In the genomic region with DNA sequence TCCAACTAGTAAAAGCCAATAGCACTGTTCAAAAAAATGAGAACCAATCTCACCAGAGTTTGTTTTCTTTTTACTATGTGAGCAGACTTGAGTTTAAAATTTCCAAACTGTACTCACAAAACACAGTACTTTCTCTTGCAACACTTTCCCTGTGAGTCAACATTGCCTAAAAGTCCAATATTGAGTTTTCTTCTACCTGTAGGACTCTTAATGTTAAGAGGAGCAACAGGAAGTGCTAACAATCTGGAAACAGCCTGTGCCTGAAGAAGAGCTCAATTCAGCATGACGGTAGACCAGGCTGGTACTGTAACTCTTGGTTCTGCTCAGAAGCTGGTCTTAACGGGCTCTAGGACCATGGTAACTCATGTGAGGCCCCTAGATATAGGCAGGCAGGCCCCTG, we compare ENCODE assay signal across 14 cellular contexts.
A peak's percentile ranks its signal among the peaks of the same experiment; 100 is the strongest.
DNase-seq lines count a peak whose midpoint lies in the region; ATAC-seq, FAIRE-seq and TF ChIP-seq lines count a peak whose summit lies in the region.
"Had no signal": no experiment of that assay in that cellular context is flagged by ENCODE, and none has a peak within 500 bp of the region (broad histone marks: within the 10 kb centered on the region; RNA-seq: fewer than 3 reads in every experiment).

No MANE protein-coding gene starts in this region.

- intact Hi-C loops in HepG2 (cut with micrococcal nuclease; ENCODE audit: unreplicated experiment) (loop anchor here (5.0 kb wide), 1 partner anchor 46 kb away; no protein-coding TSS in a partner anchor), thyroid gland (cut with DNase I) (loop anchor here (10.0 kb wide), 1 partner anchor 58 kb away; no protein-coding TSS in a partner anchor)

- FAIRE-seq in HepG2 (lab: Jason Lieb, UNC) = peak; percentile 73
- FAIRE-seq: GM12892 had no signal

- no peak overlapping the region for H3K4me3 Mint-ChIP-seq in activated naive CD4-positive, alpha-beta T cell treated with anti-CD3 and anti-CD28 coated beads, Interleukin-2, amount 10 ng/mL, durations not matched to agents 7 days and 5 days

- peaks cover 58% of the 10 kb centered on the region for H3K4me1 Mint-ChIP-seq in activated naive CD4-positive, alpha-beta T cell treated with anti-CD3 and anti-CD28 coated beads, Interleukin-2, amount 10 ng/mL, durations not matched to agents 7 days and 5 days

- H3K79me2 ChIP-seq in HepG2 (ENCODE audit: insufficient read depth, low read length) = peaks cover 48% of the 10 kb centered on the region

- H2AFZ ChIP-seq in HepG2 (ENCODE audit: low read length) = no peak overlapping the region

- H3K27me3 Mint-ChIP-seq in activated naive CD4-positive, alpha-beta T cell treated with anti-CD3 and anti-CD28 coated beads, Interleukin-2, amount 10 ng/mL, durations not matched to agents 7 days and 5 days = no peaks in the 10 kb centered on the region

- H3K27ac Mint-ChIP-seq in activated naive CD4-positive, alpha-beta T cell treated with anti-CD3 and anti-CD28 coated beads, Interleukin-2, amount 10 ng/mL, durations not matched to agents 7 days and 5 days = peak overlapping the region; percentile 33

- peaks cover 8% of the 10 kb centered on the region; the same call in 1 of the 2 replicates for H4K20me1 ChIP-seq in HepG2 (ENCODE audit: insufficient read depth, low read length)

- in situ Hi-C loops in HepG2 (cut with HindIII; ENCODE audit: extremely low pct_ligation_motif_present, low pct_unique_long_range_greater_than_20kb) = no loop called here

- TF ChIP-seq RAD21 in HepG2 (CRISPR knock-in tag; IDR thresholded peaks at IDR 0.05) = no peak

- no TSS peak for BruUV-seq in HepG2 (replicated peaks; lab: Mats Ljungman, UMichigan)

- WGBS in HepG2 (ENCODE audit: low lambda C conversion rate) = 6% methylated on average over 2 of the region's 2 CpGs
- 27 to 29% methylated on average over 2 of the region's 2 CpGs for WGBS in thyroid gland, 2 donors

- no peaks in the 10 kb centered on the region for H3K36me3 ChIP-seq in HepG2 (replicated peaks in 1 of 2; ENCODE audit: control insufficient read depth in 1 of 2, insufficient read depth in 2 of 2, low read length in 2 of 2)
- no peaks in the 10 kb centered on the region for H3K36me3 ChIP-seq in thyroid gland

- H3K27me3 ChIP-seq in HepG2 (ENCODE audit: control insufficient read depth in 1 of 2, insufficient read depth in 2 of 2, low read length in 2 of 2) (no peaks in the 10 kb centered on the region), thyroid gland (no peaks in the 10 kb centered on the region)

- POLR2A ChIA-PET in HepG2 (lab: Yijun Ruan, JAX) = interaction anchor here (1.1 kb wide), 1 partner anchor 10 kb away, joined by 4 read pairs; no protein-coding TSS in a partner anchor

- H3K9ac ChIP-seq in HepG2 (ENCODE audit: insufficient read depth, low read depth, low read length) = peak overlapping the region; percentile 35

- CTCF ChIA-PET in activated naive CD4-positive, alpha-beta T cell treated with anti-CD3 and anti-CD28 coated beads, Interleukin-2, amount 10 ng/mL, durations not matched to agents 7 days and 5 days (lab: Charles Lee) = interaction anchor here (1.0 kb wide), 1 partner anchor 103 kb away, joined by 4 read pairs; no protein-coding TSS in a partner anchor
- CTCF ChIA-PET in HepG2 (lab: Yijun Ruan, JAX; ENCODE audit: low intra/inter-chr PET ratio, low total read pairs) = no interaction called here

- peak overlapping the region; percentile 79 for H3K4me2 ChIP-seq in HepG2 (ENCODE audit: low read depth, low read length)

- no peaks in the 10 kb centered on the region for H3K9me3 ChIP-seq in HepG2 (ENCODE audit: low read length)
- no peaks in the 10 kb centered on the region for H3K9me3 ChIP-seq in thyroid gland

- peaks cover 60% of the 10 kb centered on the region for H3K4me1 ChIP-seq in HepG2 (ENCODE audit: insufficient read depth, low read length)
- peaks cover 47 to 59% of the 10 kb centered on the region in 2 donors for H3K4me1 ChIP-seq in thyroid gland

- peak overlapping the region; percentile 61 for H3K27ac ChIP-seq in VCaP
- H3K27ac ChIP-seq in HepG2 (ENCODE audit: extremely low read length, insufficient read depth, low read length) = peak overlapping the region; percentile 70
- H3K27ac ChIP-seq in thyroid gland = peak overlapping the region in 2 of 3 donors; percentile 17 to 26

- TF ChIP-seq POLR2A in HepG2 (IDR thresholded peaks at IDR 0.05; ENCODE audit: insufficient read depth in 1 of 2, low read depth in 2 of 2, low read length in 2 of 2) (no peak), thyroid gland (IDR thresholded peaks at IDR 0.05) (no peak)

- peak; percentile 91 for ATAC-seq in HepG2
- no peak for ATAC-seq in GM19452 (IDR thresholded peaks at IDR 0.05; ENCODE audit: unreplicated experiment)

- TF ChIP-seq CTCF in VCaP (conservative IDR thresholded peaks at IDR 0.05) (no peak), HepG2 (CRISPR knock-in tag; IDR thresholded peaks at IDR 0.05) (no peak), thyroid gland (IDR thresholded peaks at IDR 0.05) (no peak)

- TF ChIP-seq EP300 in HepG2 (IDR thresholded peaks at IDR 0.05; ENCODE audit: low read depth in 2 of 2, low read length in 2 of 2) (peak in 1 of 2 experiments; percentile 88; a peak in 2 of 4 replicates), HepG2 (CRISPR knock-in tag; IDR thresholded peaks at IDR 0.05; ENCODE audit: borderline replicate concordance) (peak; percentile 23; the same call in 1 of the 2 replicates)

- H3K4me3 ChIP-seq in HepG2 (replicated peaks in 1 of 3; ENCODE audit: insufficient read depth in 1 of 3, low read depth in 2 of 3, low read length in 3 of 3) (peak overlapping the region in 2 of 3 experiments; percentile 30 to 49; a peak in 5 of 6 replicates), thyroid gland (replicated peaks in 1 of 3) (no peak overlapping the region)

- no peaks in the 10 kb centered on the region for H3K36me3 Mint-ChIP-seq in activated naive CD4-positive, alpha-beta T cell treated with anti-CD3 and anti-CD28 coated beads, Interleukin-2, amount 10 ng/mL, durations not matched to agents 7 days and 5 days

- no peak for DNase-seq in activated naive CD4-positive, alpha-beta T cell treated with anti-CD3 and anti-CD28 coated beads, Interleukin-2, amount 10 ng/mL, durations not matched to agents 7 days and 5 days
- no peak for DNase-seq in activated naive CD4-positive, alpha-beta T cell treated with anti-CD3 and anti-CD28 coated beads, Interleukin-2, amount 50 U/mL, for 16 hours
- DNase-seq in HepG2 (ENCODE audit: low spot score) (peak; percentile 78), thyroid gland (no peak), medulla oblongata (ENCODE audit: extremely low spot score) (no peak), HuH-7 (ENCODE audit: low spot score) (no peak)
- DNase-seq: activated effector memory CD4-positive, alpha-beta T cell treated with Interleukin-2 at 50 U/mL for 16 hours; effector CD8-positive, alpha-beta T cell; NCI-H1694; OCI-M1; stimulated activated naive CD4-positive, alpha-beta T cell treated with Interleukin-2 at 50 U/mL for 16 hours had no signal

- no peaks in the 10 kb centered on the region for H3K9me3 Mint-ChIP-seq in activated naive CD4-positive, alpha-beta T cell treated with anti-CD3 and anti-CD28 coated beads, Interleukin-2, amount 10 ng/mL, durations not matched to agents 7 days and 5 days

TF ChIP-seq in HepG2, 621 proteins besides CTCF, POLR2A, EP300 and RAD21 (continues in another document):
- TF ChIP-seq JUN (CRISPR knock-in tag; IDR thresholded peaks at IDR 0.05) = 0 out of 2 replicates have a peak, but pooled peaks have one; percentile 37
- TF ChIP-seq POGZ (CRISPR knock-in tag; IDR thresholded peaks at IDR 0.05) = peak; percentile 71
- TF ChIP-seq ETV5 (CRISPR knock-in tag; IDR thresholded peaks at IDR 0.05; ENCODE audit: borderline replicate concordance) = peak; percentile 72; the same call in 1 of the 2 replicates
- 0 out of 2 replicates have a peak, but pooled peaks have one; percentile 21 for TF ChIP-seq ZNF652 (CRISPR knock-in tag; IDR thresholded peaks at IDR 0.05; ENCODE audit: borderline replicate concordance, low read depth)
- TF ChIP-seq ZNF556 (CRISPR knock-in tag; IDR thresholded peaks at IDR 0.05; ENCODE audit: borderline replicate concordance) = peak; percentile 33; the same call in 1 of the 2 replicates
- no peak for TF ChIP-seq ZNF883 (CRISPR knock-in tag; IDR thresholded peaks at IDR 0.05; ENCODE audit: not compliant biosample characterization)
- 0 out of 2 replicates have a peak, but pooled peaks have one; percentile 43 for TF ChIP-seq ZNF264 (CRISPR knock-in tag; IDR thresholded peaks at IDR 0.05)
- TF ChIP-seq HDAC2 (CRISPR knock-in tag; IDR thresholded peaks at IDR 0.05) = peak; percentile 79
- TF ChIP-seq, protein P1, sequence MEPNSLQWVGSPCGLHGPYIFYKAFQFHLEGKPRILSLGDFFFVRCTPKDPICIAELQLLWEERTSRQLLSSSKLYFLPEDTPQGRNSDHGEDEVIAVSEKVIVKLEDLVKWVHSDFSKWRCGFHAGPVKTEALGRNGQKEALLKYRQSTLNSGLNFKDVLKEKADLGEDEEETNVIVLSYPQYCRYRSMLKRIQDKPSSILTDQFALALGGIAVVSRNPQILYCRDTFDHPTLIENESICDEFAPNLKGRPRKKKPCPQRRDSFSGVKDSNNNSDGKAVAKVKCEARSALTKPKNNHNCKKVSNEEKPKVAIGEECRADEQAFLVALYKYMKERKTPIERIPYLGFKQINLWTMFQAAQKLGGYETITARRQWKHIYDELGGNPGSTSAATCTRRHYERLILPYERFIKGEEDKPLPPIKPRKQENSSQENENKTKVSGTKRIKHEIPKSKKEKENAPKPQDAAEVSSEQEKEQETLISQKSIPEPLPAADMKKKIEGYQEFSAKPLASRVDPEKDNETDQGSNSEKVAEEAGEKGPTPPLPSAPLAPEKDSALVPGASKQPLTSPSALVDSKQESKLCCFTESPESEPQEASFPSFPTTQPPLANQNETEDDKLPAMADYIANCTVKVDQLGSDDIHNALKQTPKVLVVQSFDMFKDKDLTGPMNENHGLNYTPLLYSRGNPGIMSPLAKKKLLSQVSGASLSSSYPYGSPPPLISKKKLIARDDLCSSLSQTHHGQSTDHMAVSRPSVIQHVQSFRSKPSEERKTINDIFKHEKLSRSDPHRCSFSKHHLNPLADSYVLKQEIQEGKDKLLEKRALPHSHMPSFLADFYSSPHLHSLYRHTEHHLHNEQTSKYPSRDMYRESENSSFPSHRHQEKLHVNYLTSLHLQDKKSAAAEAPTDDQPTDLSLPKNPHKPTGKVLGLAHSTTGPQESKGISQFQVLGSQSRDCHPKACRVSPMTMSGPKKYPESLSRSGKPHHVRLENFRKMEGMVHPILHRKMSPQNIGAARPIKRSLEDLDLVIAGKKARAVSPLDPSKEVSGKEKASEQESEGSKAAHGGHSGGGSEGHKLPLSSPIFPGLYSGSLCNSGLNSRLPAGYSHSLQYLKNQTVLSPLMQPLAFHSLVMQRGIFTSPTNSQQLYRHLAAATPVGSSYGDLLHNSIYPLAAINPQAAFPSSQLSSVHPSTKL (CRISPR knock-in tag; IDR thresholded peaks at IDR 0.05) = peak; percentile 92
- TF ChIP-seq SOX13 (IDR thresholded peaks at IDR 0.05) = no peak
- TF ChIP-seq SOX13 (CRISPR knock-in tag; conservative IDR thresholded peaks at IDR 0.05 in 1 of 2, IDR thresholded peaks at IDR 0.05 in 1 of 2) = peak in 1 of 2 experiments; percentile 76; a peak in 2 of 4 replicates
- TF ChIP-seq ERF (CRISPR knock-in tag; IDR thresholded peaks at IDR 0.05) = 0 out of 2 replicates have a peak, but pooled peaks have one; percentile 45
- peak; percentile 77 for TF ChIP-seq ELF1 (CRISPR knock-in tag; IDR thresholded peaks at IDR 0.05)

Comparison
In these comparisons a context has a peak if more than half of its experiments do, and no peak if none do; other contexts are left out.
1. H3K4me3 ChIP-seq: peak in HepG2 (2 of 3); none in thyroid gland (0 of 3).
2. Peak in every context shown above with its lines, with median percentiles within 50 percentile points of each other: H3K27ac ChIP-seq.